In genomic region chr15:30978328-30978727, GRCh38 we compare ENCODE assay signal across 25 cellular contexts. TPM values are rescaled to one million over a fixed set of nuclear protein-coding genes. Genes with fewer than 3 reads are reported as not detected.
DNase-seq lines count a peak whose midpoint lies in the region; ATAC-seq, FAIRE-seq and TF ChIP-seq lines count a peak whose summit lies in the region.
"Had no signal": no experiment of that assay in that cellular context is flagged by ENCODE, and none has a peak within 500 bp of the region (broad histone marks: within the 10 kb centered on the region; RNA-seq: fewer than 3 reads in every experiment).

No MANE protein-coding gene starts in this region.

- H3K4me1 Mint-ChIP-seq in activated CD4-positive, alpha-beta memory T cell treated with anti-CD3 and anti-CD28 coated beads for 36 hours (ENCODE audit: low read depth), result peaks cover 18% of the 10 kb centered on the region
- H3K4me1 Mint-ChIP-seq: GM23338 had no signal

- CTCF ChIA-PET in activated CD4-positive, alpha-beta memory T cell treated with anti-CD3 and anti-CD28 coated beads for 36 hours (lab: Charles Lee), result no interaction called here

- FAIRE-seq in GM12891 (lab: Jason Lieb, UNC), result peak; percentile 16
- FAIRE-seq: G401.6, GM18507 had no signal

- H3K4me1 ChIP-seq in neutrophil (ENCODE audit: control insufficient read depth in 1 of 2, insufficient read depth in 1 of 2, low read depth in 1 of 2, low read length in 1 of 2), result peaks cover 43 to 53% of the 10 kb centered on the region in 2 experiments
- H3K4me1 ChIP-seq: HAP-1 had no signal

- H3K4me3 Mint-ChIP-seq in activated CD4-positive, alpha-beta memory T cell treated with anti-CD3 and anti-CD28 coated beads for 36 hours, result no peak overlapping the region
- H3K4me3 Mint-ChIP-seq: CD4-positive, alpha-beta memory T cell; GM23338 had no signal

- ATAC-seq in HG03045 (IDR thresholded peaks at IDR 0.05; ENCODE audit: unreplicated experiment), result no peak
- ATAC-seq: GM23338 had no signal

- intact Hi-C loops in activated CD4-positive, alpha-beta memory T cell treated with anti-CD3 and anti-CD28 coated beads for 36 hours (cut with micrococcal nuclease), result loop anchor here (10.0 kb wide), 1 partner anchor 56 kb away; no protein-coding TSS in a partner anchor

- peaks cover 14% of the 10 kb centered on the region for H3K36me3 Mint-ChIP-seq in activated CD4-positive, alpha-beta memory T cell treated with anti-CD3 and anti-CD28 coated beads for 36 hours

- in situ Hi-C loops in KBM-7 (cut with MboI; ENCODE audit: low pct_unique_long_range_greater_than_20kb, low sequenced_read_pairs), result no loop called here

- H3K27me3 ChIP-seq in WERI-Rb-1 (ENCODE audit: insufficient read depth, low read depth, severe bottlenecking), result no peaks in the 10 kb centered on the region
- H3K27me3 ChIP-seq in neutrophil, result no peaks in the 10 kb centered on the region
- H3K27me3 ChIP-seq: BLaER1 had no signal

- H3K4me3 ChIP-seq in WERI-Rb-1 (ENCODE audit: low read depth, low read length), result no peak overlapping the region
- peak overlapping the region in 1 of 2 experiments; percentile 43 for H3K4me3 ChIP-seq in neutrophil (ENCODE audit: low read depth in 1 of 2, low read length in 1 of 2)
- H3K4me3 ChIP-seq: BLaER1, GM23338, HAP-1, SK-N-MC had no signal

- TF ChIP-seq CTCF in WERI-Rb-1 (IDR thresholded peaks at IDR 0.05; ENCODE audit: low read depth, low read length), result no peak
- TF ChIP-seq CTCF in neutrophil (IDR thresholded peaks at IDR 0.05), result no peak

- H3K9me3 ChIP-seq in WERI-Rb-1 (ENCODE audit: severe bottlenecking), result no peaks in the 10 kb centered on the region
- H3K9me3 ChIP-seq in neutrophil, result no peaks in the 10 kb centered on the region
- H3K9me3 ChIP-seq: BLaER1, Caco-2, HAP-1 had no signal

- H3K27ac ChIP-seq in WERI-Rb-1 (peak overlapping the region; percentile 55), neutrophil (peak overlapping the region; percentile 90)
- H3K27ac ChIP-seq: BLaER1, HL-60, KMS-11, RWPE1, SK-N-MC had no signal

- POLR2A ChIA-PET in activated CD4-positive, alpha-beta memory T cell treated with anti-CD3 and anti-CD28 coated beads for 36 hours (lab: Charles Lee), result no interaction called here

- TF ChIP-seq POLR2A in GM12891 (IDR thresholded peaks at IDR 0.05; ENCODE audit: low read depth, low read length), result no peak

- no peaks in the 10 kb centered on the region for H3K9me3 Mint-ChIP-seq in activated CD4-positive, alpha-beta memory T cell treated with anti-CD3 and anti-CD28 coated beads for 36 hours
- H3K9me3 Mint-ChIP-seq: GM23338 had no signal

- no peak overlapping the region for H3K27ac Mint-ChIP-seq in activated CD4-positive, alpha-beta memory T cell treated with anti-CD3 and anti-CD28 coated beads for 36 hours
- H3K27ac Mint-ChIP-seq: GM23338 had no signal

- no peaks in the 10 kb centered on the region for H3K27me3 Mint-ChIP-seq in activated CD4-positive, alpha-beta memory T cell treated with anti-CD3 and anti-CD28 coated beads for 36 hours
- H3K27me3 Mint-ChIP-seq: CD4-positive, alpha-beta memory T cell had no signal

- DNase-seq in GM12891 (ENCODE audit: insufficient read length, low spot score) (no peak), KBM-7 (peak; percentile 18), WERI-Rb-1 (no peak)
- DNase-seq in stimulated activated CD8-positive, alpha-beta memory T cell treated with anti-CD3 and anti-CD28 coated beads, Interleukin-4, amount 100 ng/mL, for 48 hours, result no peak
- DNase-seq in activated CD4-positive, alpha-beta memory T cell treated with anti-CD3 and anti-CD28 coated beads for 36 hours, result no peak
- DNase-seq: Caco-2; CD4-positive, alpha-beta memory T cell; DMS153; MV-4-11; NCI-H1105 treated with DMSO at 0.1 percent for 48 hours; NCI-H2029 treated with DMSO at 0.1 percent for 48 hours; NCI-H446; NCI-H526 treated with DMSO at 0.1 percent for 48 hours; SHP77 treated with DMSO at 0.1 percent for 48 hours had no signal

- H3K36me3 ChIP-seq in WERI-Rb-1, result peaks cover 14% of the 10 kb centered on the region
- H3K36me3 ChIP-seq in neutrophil, result peaks cover 46% of the 10 kb centered on the region

TF ChIP-seq in GM12891, 5 proteins besides CTCF, POLR2A, EP300 and RAD21:
- TF ChIP-seq POLR2AphosphoS5 (IDR thresholded peaks at IDR 0.05; ENCODE audit: low read depth, low read length) (no peak), TAF1 (IDR thresholded peaks at IDR 0.05; ENCODE audit: low read depth, low read length) (no peak), PAX5 (IDR thresholded peaks at IDR 0.05; ENCODE audit: insufficient read depth, low read length, severe bottlenecking) (no peak), POU2F2 (IDR thresholded peaks at IDR 0.05; ENCODE audit: low read depth, low read length) (no peak), SPI1 (IDR thresholded peaks at IDR 0.05; ENCODE audit: low read depth, low read length) (no peak)

RNA-seq across cellular contexts. Expression of gene MTMR10, which starts 13.1 kb away (rescaled TPM):
- polyA plus RNA-seq in GM12891 (2012; ENCODE audit: low read depth, missing spikeins), result 5.7 TPM
- total RNA-seq in activated CD4-positive, alpha-beta memory T cell treated with anti-CD3 and anti-CD28 coated beads for 36 hours, result 10 to 100 TPM; 10.8 to 12.5 TPM
